ENCODE assay signal across 17 cellular contexts in genomic region chr4:162700815-162701361, GRCh38.
A peak's percentile ranks its signal among the peaks of the same experiment; 100 is the strongest.
DNase-seq lines count a peak whose midpoint lies in the region; ATAC-seq and TF ChIP-seq lines count a peak whose summit lies in the region.
"Had no signal": no experiment of that assay in that cellular context is flagged by ENCODE, and none has a peak within 500 bp of the region (broad histone marks: within the 10 kb centered on the region; RNA-seq: fewer than 3 reads in every experiment).

No MANE protein-coding gene starts in this region.

- no peak overlapping the region for H2BK120ac ChIP-seq in mesenchymal stem cell (ENCODE audit: low read depth, low read length)

- no peak overlapping the region for H3K4ac ChIP-seq in mesenchymal stem cell (ENCODE audit: low read depth in 1 of 2, low read length in 2 of 2)

- WGBS in mesenchymal stem cell: no CpG with 5 or more reads among the region's 3 CpGs

- H3K79me1 ChIP-seq in mesenchymal stem cell (replicated peaks; ENCODE audit: low read length, poor library complexity, severe bottlenecking): no peaks in the 10 kb centered on the region

- POLR2A ChIA-PET in HEK293T (lab: Yijun Ruan, JAX): no interaction called here

- H2AK5ac ChIP-seq in mesenchymal stem cell (ENCODE audit: low read length, severe bottlenecking): no peak overlapping the region

- H3K9ac ChIP-seq in mesenchymal stem cell (ENCODE audit: low read length): no peak overlapping the region

- CTCF ChIA-PET in HEK293T (lab: Yijun Ruan, JAX): interaction anchor here (0.7 kb wide), 1 partner anchor 226 kb away, joined by 3 read pairs; no protein-coding TSS in a partner anchor

- H2BK12ac ChIP-seq in mesenchymal stem cell (ENCODE audit: low read length in 2 of 2): no peak overlapping the region

- DNase-seq in kidney tubule cell (ENCODE audit: low spot score) (peak; percentile 6), HEK293T (ENCODE audit: extremely low spot score) (no peak), mesenchymal stem cell (no peak)
- no peak for DNase-seq in stimulated activated CD4-positive, alpha-beta T cell treated with anti-CD3 and anti-CD28 coated beads, Interleukin-2, amount 100 ng/mL, for 24 hours
- DNase-seq: activated CD4-positive, alpha-beta T cell treated with anti-CD3 and anti-CD28 coated beads, Interleukin-2, amount 50 U/mL, for 4 hours; activated naive CD4-positive, alpha-beta T cell treated with anti-CD3 and anti-CD28 coated beads, Interleukin-2, amount 10 ng/mL, durations not matched to agents 7 days and 5 days; activated T-cell treated with anti-CD3 and anti-CD28 coated beads for 4 hours; GDM1; H9; NCI-H1417; nephron progenitor cell; psoas muscle; tibial artery had no signal

- no peak overlapping the region for H3K23ac ChIP-seq in mesenchymal stem cell (ENCODE audit: low read length in 2 of 2)

- ATAC-seq in GM18867 (IDR thresholded peaks at IDR 0.05; ENCODE audit: unreplicated experiment): peak; percentile 47
- peak; percentile 68 for ATAC-seq in GM21529 (IDR thresholded peaks at IDR 0.05; ENCODE audit: unreplicated experiment)
- peak; percentile 64 for ATAC-seq in HG03095 (IDR thresholded peaks at IDR 0.05; ENCODE audit: unreplicated experiment)
- ATAC-seq: psoas muscle; stimulated activated effector memory CD8-positive, alpha-beta T cell treated with anti-CD3 and anti-CD28 coated beads, Interleukin-12 subunit alpha, Interleukin-12 subunit beta, amount 100 ng/mL, for 72 hours had no signal

- no peak overlapping the region for H4K8ac ChIP-seq in mesenchymal stem cell (ENCODE audit: low read length)

- H3K27ac ChIP-seq in mesenchymal stem cell (ENCODE audit: low read length, poor library complexity, severe bottlenecking): no peak overlapping the region
- H3K27ac ChIP-seq: psoas muscle, tibial artery had no signal

- no peak overlapping the region for H2BK15ac ChIP-seq in mesenchymal stem cell (ENCODE audit: low read depth, poor library complexity, severe bottlenecking)

- no peak overlapping the region for H3K18ac ChIP-seq in mesenchymal stem cell (ENCODE audit: low read depth in 1 of 2, low read length in 2 of 2)

- no peak overlapping the region for H2AFZ ChIP-seq in mesenchymal stem cell (ENCODE audit: low read depth, low read length)

- no peak overlapping the region for H3K14ac ChIP-seq in mesenchymal stem cell (ENCODE audit: low read length in 2 of 2)

- H4K91ac ChIP-seq in mesenchymal stem cell (ENCODE audit: low read length): no peak overlapping the region

- H3K9me3 ChIP-seq in mesenchymal stem cell (ENCODE audit: control insufficient read depth, low read length): peaks cover 7% of the 10 kb centered on the region
- H3K9me3 ChIP-seq: psoas muscle, tibial artery had no signal

- H3K4me1 ChIP-seq in mesenchymal stem cell (ENCODE audit: control insufficient read depth, insufficient read depth, low read depth, low read length): no peaks in the 10 kb centered on the region

- H3K27me3 ChIP-seq in mesenchymal stem cell (ENCODE audit: control insufficient read depth in 1 of 2, insufficient read depth in 1 of 2, low read length in 2 of 2): no peaks in the 10 kb centered on the region
- H3K27me3 ChIP-seq: tibial artery had no signal

- H3K4me2 ChIP-seq in mesenchymal stem cell (ENCODE audit: low read length, poor library complexity, severe bottlenecking): no peak overlapping the region

- no peaks in the 10 kb centered on the region for H3K36me3 ChIP-seq in mesenchymal stem cell (ENCODE audit: control insufficient read depth in 1 of 2, insufficient read depth in 2 of 2, low read depth in 1 of 2, low read length in 2 of 2)
- H3K36me3 ChIP-seq: tibial artery had no signal

- H2BK5ac ChIP-seq in mesenchymal stem cell (ENCODE audit: low read depth, low read length, poor library complexity, severe bottlenecking): no peak overlapping the region

- H3K4me3 ChIP-seq in mesenchymal stem cell (ENCODE audit: insufficient read depth in 1 of 2, low read depth in 1 of 2, low read length in 2 of 2): no peak overlapping the region
- H3K4me3 ChIP-seq: psoas muscle, tibial artery had no signal

TF ChIP-seq in HEK293T, 16 proteins besides CTCF, POLR2A, EP300 and RAD21:
- no peak for TF ChIP-seq HDGF (IDR thresholded peaks at IDR 0.05; ENCODE audit: borderline replicate concordance)
- no peak for TF ChIP-seq ARNT (IDR thresholded peaks at IDR 0.05)
- no peak for TF ChIP-seq L3MBTL2 (conservative IDR thresholded peaks at IDR 0.05)
- no peak for TF ChIP-seq NFRKB (IDR thresholded peaks at IDR 0.05)
- TF ChIP-seq PKNOX1 (IDR thresholded peaks at IDR 0.05): no peak
- no peak for TF ChIP-seq CTBP1 (IDR thresholded peaks at IDR 0.05; ENCODE audit: borderline replicate concordance)
- no peak for TF ChIP-seq ZNF384 (IDR thresholded peaks at IDR 0.05)
- TF ChIP-seq FOXK2 (IDR thresholded peaks at IDR 0.05): no peak
- no peak for TF ChIP-seq SP1 (IDR thresholded peaks at IDR 0.05)
- no peak for TF ChIP-seq BHLHE40 (IDR thresholded peaks at IDR 0.05; ENCODE audit: borderline replicate concordance)
- TF ChIP-seq FOXM1 (IDR thresholded peaks at IDR 0.05; ENCODE audit: borderline replicate concordance): no peak
- TF ChIP-seq FOXA1 (IDR thresholded peaks at IDR 0.05): no peak
